In the genomic region with DNA sequence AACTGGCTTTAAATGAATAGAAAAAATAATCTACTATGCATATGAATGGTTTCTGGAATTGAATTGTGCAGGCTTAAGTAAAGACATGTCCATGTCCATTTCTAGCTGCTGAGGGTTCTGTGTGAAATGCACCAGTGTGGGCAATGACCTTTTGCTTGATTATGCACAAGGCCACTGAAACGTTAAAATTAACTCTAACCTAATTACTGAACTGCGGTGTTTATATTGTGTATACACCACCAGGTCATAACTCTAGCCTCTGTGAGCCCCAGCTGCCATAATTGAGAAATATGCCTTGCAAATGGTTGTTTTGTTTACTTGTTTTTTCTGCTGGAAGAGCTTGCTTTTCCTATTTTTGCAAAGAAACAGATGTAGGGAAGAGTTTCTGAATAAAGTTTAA, we compare ENCODE assay signal across 29 cellular contexts. TPM values are rescaled to one million over a fixed set of nuclear protein-coding genes. Genes with fewer than 3 reads are reported as not detected.
"Had no signal": no experiment of that assay in that cellular context is flagged by ENCODE, and none has a peak within 500 bp of the region (broad histone marks: within the 10 kb centered on the region; RNA-seq: fewer than 3 reads in every experiment).

No MANE protein-coding gene starts in this region.

- DNase-seq: hypothalamus; immature natural killer cell; kidney; left colon; left lung; mesendoderm; midbrain; mucosa of descending colon; naive thymus-derived CD4-positive, alpha-beta T cell; ovary; right lobe of liver; stimulated activated CD4-positive, alpha-beta T cell treated with anti-CD3 and anti-CD28 coated beads, Interleukin-1b, Interleukin-23, amount 100 ng/mL, for 48 hours; stimulated activated CD4-positive, alpha-beta T cell treated with anti-CD3 and anti-CD28 coated beads, Interleukin-2, amount 100 ng/mL, for 48 hours; stimulated activated CD4-positive, alpha-beta T cell treated with anti-CD3 and anti-CD28 coated beads, Interleukin-4, amount 100 ng/mL, for 4 hours; stimulated activated CD8-positive, alpha-beta memory T cell treated with anti-CD3 and anti-CD28 coated beads, Interleukin-4, amount 100 ng/mL, for 48 hours; stimulated activated naive CD4-positive, alpha-beta T cell treated with Interleukin-2 at 50 U/mL for 16 hours; stimulated activated naive CD8-positive, alpha-beta T cell treated with anti-CD3 and anti-CD28 coated beads, Interleukin-15, amount 100 ng/mL, for 72 hours; tibial artery; trophoblast cell; upper lobe of right lung had no signal

- H3K36me3 ChIP-seq: left lung, ovary, right atrium auricular region, right lobe of liver, suprapubic skin, thoracic aorta, tibial artery, upper lobe of right lung had no signal

- H3K27ac Mint-ChIP-seq: immature natural killer cell; naive thymus-derived CD4-positive, alpha-beta T cell; natural killer cell treated with Interleukin-12 subunit alpha and Interleukin-12 subunit beta and Interleukin-15 and Interleukin-18, amount 100 ng/mL, for 72 hours; progenitor cell of endocrine pancreas; stimulated activated memory B cell treated with anti-CD40 and anti-IgM and Interleukin-4, amounts not matched to agents 10 μg/mL and 1 μg/mL and 100 μg/mL, for 72 hours; stimulated activated naive CD8-positive, alpha-beta T cell treated with anti-CD3 and anti-CD28 coated beads, Interleukin-15, amount 100 ng/mL, for 72 hours had no signal

- H3K4me3 ChIP-seq: left lung, lung, mucosa of descending colon, ovary, right atrium auricular region, right lobe of liver, smooth muscle cell, suprapubic skin, thoracic aorta, tibial artery, upper lobe of right lung had no signal

- H3K9me3 Mint-ChIP-seq: neural crest cell; stimulated activated naive CD8-positive, alpha-beta T cell treated with anti-CD3 and anti-CD28 coated beads, Interleukin-15, amount 100 ng/mL, for 72 hours had no signal

- H3K27me3 Mint-ChIP-seq: progenitor cell of endocrine pancreas had no signal

- H3K27me3 ChIP-seq: left lung, ovary, right atrium auricular region, right lobe of liver, suprapubic skin, tibial artery, upper lobe of right lung had no signal

- H3K4me3 Mint-ChIP-seq: immature natural killer cell; naive thymus-derived CD4-positive, alpha-beta T cell; natural killer cell treated with Interleukin-12 subunit alpha and Interleukin-12 subunit beta and Interleukin-15 and Interleukin-18, amount 100 ng/mL, for 72 hours; neural crest cell; stimulated activated memory B cell treated with anti-CD40 and anti-IgM and Interleukin-4, amounts not matched to agents 10 μg/mL and 1 μg/mL and 100 μg/mL, for 72 hours; stimulated activated naive CD8-positive, alpha-beta T cell treated with anti-CD3 and anti-CD28 coated beads, Interleukin-15, amount 100 ng/mL, for 72 hours had no signal

- H3K9me3 ChIP-seq: left lung, mucosa of descending colon, ovary, right lobe of liver, suprapubic skin, thoracic aorta, tibial artery, upper lobe of right lung had no signal

- H3K4me1 ChIP-seq: left lung, right atrium auricular region, right lobe of liver, suprapubic skin, tibial artery, upper lobe of right lung had no signal

- H3K27ac ChIP-seq: left lung, ovary, right atrium auricular region, right lobe of liver, suprapubic skin, thoracic aorta, tibial artery, upper lobe of right lung had no signal

- H3K4me1 Mint-ChIP-seq: immature natural killer cell; naive thymus-derived CD4-positive, alpha-beta T cell; stimulated activated memory B cell treated with anti-CD40 and anti-IgM and Interleukin-4, amounts not matched to agents 10 μg/mL and 1 μg/mL and 100 μg/mL, for 72 hours; stimulated activated naive CD8-positive, alpha-beta T cell treated with anti-CD3 and anti-CD28 coated beads, Interleukin-15, amount 100 ng/mL, for 72 hours had no signal

- H3K36me3 Mint-ChIP-seq: immature natural killer cell; naive thymus-derived CD4-positive, alpha-beta T cell; natural killer cell treated with Interleukin-12 subunit alpha and Interleukin-12 subunit beta and Interleukin-15 and Interleukin-18, amount 100 ng/mL, for 72 hours; stimulated activated memory B cell treated with anti-CD40 and anti-IgM and Interleukin-4, amounts not matched to agents 10 μg/mL and 1 μg/mL and 100 μg/mL, for 72 hours had no signal

RNA-seq across cellular contexts. Expression of gene RSPO3, which starts 46.1 kb away (rescaled TPM):
- total RNA-seq: naive thymus-derived CD4-positive, alpha-beta T cell; natural killer cell treated with Interleukin-12 subunit alpha and Interleukin-12 subunit beta and Interleukin-15 and Interleukin-18, amount 100 ng/mL, for 72 hours; neural crest cell had no signal
- polyA plus RNA-seq: immature natural killer cell; naive thymus-derived CD4-positive, alpha-beta T cell had no signal
